14 cellular contexts compared by ENCODE assay signal in genomic region chr11:74010306-74010981, GRCh38. TPM values are rescaled to one million over a fixed set of nuclear protein-coding genes. Genes with fewer than 3 reads are reported as not detected.
DNase-seq lines count a peak whose midpoint lies in the region; ATAC-seq and TF ChIP-seq lines count a peak whose summit lies in the region.
"Had no signal": no experiment of that assay in that cellular context is flagged by ENCODE, and none has a peak within 500 bp of the region (broad histone marks: within the 10 kb centered on the region; RNA-seq: fewer than 3 reads in every experiment).

No MANE protein-coding gene starts in this region.

- ATAC-seq in T-cell (replicated peaks in 1 of 4) = no peak
- no peak for ATAC-seq in GM21367 (IDR thresholded peaks at IDR 0.05; ENCODE audit: unreplicated experiment)
- no peak for ATAC-seq in GM19467 (IDR thresholded peaks at IDR 0.05; ENCODE audit: unreplicated experiment)
- ATAC-seq in GM19324 (IDR thresholded peaks at IDR 0.05; ENCODE audit: low FRiP score, unreplicated experiment) = no peak
- ATAC-seq: lower lobe of right lung had no signal

- peaks cover 78% of the 10 kb centered on the region for H3K4me1 Mint-ChIP-seq in activated naive CD4-positive, alpha-beta T cell treated with anti-CD3 and anti-CD28 coated beads, Interleukin-2, amount 10 ng/mL, durations not matched to agents 7 days and 5 days
- H3K4me1 Mint-ChIP-seq in T-cell = peaks cover 89 to 97% (median 96%) of the 10 kb centered on the region in 3 donors

- H3K27ac Mint-ChIP-seq in activated naive CD4-positive, alpha-beta T cell treated with anti-CD3 and anti-CD28 coated beads, Interleukin-2, amount 10 ng/mL, durations not matched to agents 7 days and 5 days = peak overlapping the region; percentile 43
- peak overlapping the region; percentile 94 to 97 for H3K27ac Mint-ChIP-seq in T-cell

- no peak for DNase-seq in activated naive CD4-positive, alpha-beta T cell treated with anti-CD3 and anti-CD28 coated beads, Interleukin-2, amount 10 ng/mL, durations not matched to agents 7 days and 5 days
- DNase-seq in activated naive CD4-positive, alpha-beta T cell treated with anti-CD3 and anti-CD28 coated beads, Interleukin-2, amount 50 U/mL, for 16 hours = no peak
- DNase-seq in T-cell = no peak
- DNase-seq in coronary artery (ENCODE audit: low spot score) = peak; percentile 70
- DNase-seq: AML-193, lower lobe of right lung, MV-4-11, NCI-H526 treated with DMSO at 0.1 percent for 48 hours had no signal

- TF ChIP-seq CTCF in coronary artery (IDR thresholded peaks at IDR 0.05) = no peak

- POLR2A ChIA-PET in T-cell (lab: Charles Lee) = interaction anchor here (0.6 to 3.4 kb wide), 6 partner anchors 16 to 297 kb away, joined by 3 to 24 read pairs (median 3); no protein-coding TSS in a partner anchor

- H3K4me3 Mint-ChIP-seq in activated naive CD4-positive, alpha-beta T cell treated with anti-CD3 and anti-CD28 coated beads, Interleukin-2, amount 10 ng/mL, durations not matched to agents 7 days and 5 days = no peak overlapping the region
- peak overlapping the region in 2 of 3 donors; percentile 4 to 66 for H3K4me3 Mint-ChIP-seq in T-cell

- CTCF ChIA-PET in activated naive CD4-positive, alpha-beta T cell treated with anti-CD3 and anti-CD28 coated beads, Interleukin-2, amount 10 ng/mL, durations not matched to agents 7 days and 5 days (lab: Charles Lee) = interaction anchor here (0.5 to 1.7 kb wide), 6 partner anchors 9 to 46 kb away, joined by 3 to 5 read pairs (median 4); no protein-coding TSS in a partner anchor
- CTCF ChIA-PET in T-cell (lab: Charles Lee) = interaction anchor here (0.6 to 1.0 kb wide), 6 partner anchors 8 to 46 kb away, joined by 3 to 4 read pairs (median 3); no protein-coding TSS in a partner anchor

- no peaks in the 10 kb centered on the region for H3K9me3 Mint-ChIP-seq in activated naive CD4-positive, alpha-beta T cell treated with anti-CD3 and anti-CD28 coated beads, Interleukin-2, amount 10 ng/mL, durations not matched to agents 7 days and 5 days
- no peaks in the 10 kb centered on the region for H3K9me3 Mint-ChIP-seq in T-cell

- H3K27me3 ChIP-seq in skeletal muscle tissue (ENCODE audit: control insufficient read depth in 3 of 3, insufficient read depth in 3 of 3, low read length in 3 of 3) = no peaks in the 10 kb centered on the region
- H3K27me3 ChIP-seq: hepatocyte had no signal

- no peaks in the 10 kb centered on the region for H3K9me3 ChIP-seq in skeletal muscle tissue (ENCODE audit: control insufficient read depth in 3 of 3, low read length in 3 of 3)
- H3K9me3 ChIP-seq: lower lobe of right lung had no signal

- H3K4me3 ChIP-seq in coronary artery (no peak overlapping the region), skeletal muscle tissue (ENCODE audit: low read length in 3 of 3) (peak overlapping the region in 1 of 3 donors; percentile 6)
- H3K4me3 ChIP-seq: hepatocyte, lower lobe of right lung had no signal

- H3K4me1 ChIP-seq in skeletal muscle tissue (ENCODE audit: control insufficient read depth in 3 of 3, insufficient read depth in 3 of 3, low read length in 3 of 3) = peaks cover 47 to 77% (median 48%) of the 10 kb centered on the region in 3 donors

- peak overlapping the region in 1 of 3 donors; percentile 62 for H3K9ac ChIP-seq in skeletal muscle tissue (ENCODE audit: low read depth in 1 of 3, low read length in 3 of 3)

- H3K27me3 Mint-ChIP-seq in activated naive CD4-positive, alpha-beta T cell treated with anti-CD3 and anti-CD28 coated beads, Interleukin-2, amount 10 ng/mL, durations not matched to agents 7 days and 5 days = no peaks in the 10 kb centered on the region
- H3K27me3 Mint-ChIP-seq in T-cell = no peaks in the 10 kb centered on the region

- no peak overlapping the region for H3K27ac ChIP-seq in coronary artery
- peak overlapping the region; percentile 98 for H3K27ac ChIP-seq in skeletal muscle tissue (ENCODE audit: low read depth, low read length)
- H3K27ac ChIP-seq: hepatocyte, lower lobe of right lung had no signal

- H3K36me3 ChIP-seq in skeletal muscle tissue (ENCODE audit: control insufficient read depth in 3 of 3, insufficient read depth in 3 of 3, low read length in 3 of 3) = peaks cover 17 to 26% (median 17%) of the 10 kb centered on the region in 3 donors

- H3K36me3 Mint-ChIP-seq in activated naive CD4-positive, alpha-beta T cell treated with anti-CD3 and anti-CD28 coated beads, Interleukin-2, amount 10 ng/mL, durations not matched to agents 7 days and 5 days = peaks cover 23% of the 10 kb centered on the region
- peaks cover 5% of the 10 kb centered on the region for H3K36me3 Mint-ChIP-seq in T-cell

RNA-seq across cellular contexts. Expression of gene UCP3, which starts 1.6 kb away (rescaled TPM):
- total RNA-seq in T-cell = 1 to 10 TPM; 5.7 to 6.8 (median 6.5) TPM
- 1.6 TPM for total RNA-seq in skeletal muscle tissue

RNA-seq across cellular contexts. Expression of gene UCP2, which starts 27.8 kb away (rescaled TPM):
- total RNA-seq in T-cell (100 to 1,000 TPM; 241 to 754 (median 311) TPM), skeletal muscle tissue (25.1 TPM)

RNA-seq across cellular contexts. Expression of gene DNAJB13, which starts 59.6 kb away (rescaled TPM):
- total RNA-seq in T-cell (under 1 TPM in 3 of 5 donors, not detected in 2; 0.19 to 0.96 (median 0.30) TPM), skeletal muscle tissue (not detected)
- total RNA-seq: pulmonary artery endothelial cell had no signal
